5 cellular contexts compared by ENCODE assay signal in genomic region chr9:133269133-133269532, GRCh38. TPM values are rescaled to one million over a fixed set of nuclear protein-coding genes. Genes with fewer than 3 reads are reported as not detected.
"Had no signal": no experiment of that assay in that cellular context is flagged by ENCODE, and none has a peak within 500 bp of the region (broad histone marks: within the 10 kb centered on the region; RNA-seq: fewer than 3 reads in every experiment).

No MANE protein-coding gene starts in this region.

RNA-seq across cellular contexts. Expression of gene ABO, which starts 5.9 kb away (rescaled TPM):
- total RNA-seq: activated CD4-positive, alpha-beta memory T cell treated with anti-CD3 and anti-CD28 coated beads for 36 hours; activated naive CD4-positive, alpha-beta T cell treated with anti-CD3 and anti-CD28 coated beads, Interleukin-2, amount 50 U/mL, for 72 hours; MCF 10A; NCI-H460 had no signal
- polyA plus RNA-seq: IgD-negative memory B cell had no signal
